ENCODE assay signal across 28 cellular contexts in genomic region chr14:102570334-102570995, GRCh38.
"Had no signal": no experiment of that assay in that cellular context is flagged by ENCODE, and none has a peak within 500 bp of the region (broad histone marks: within the 10 kb centered on the region; RNA-seq: fewer than 3 reads in every experiment).

No MANE protein-coding gene starts in this region.

- H3K27me3 Mint-ChIP-seq: activated naive CD8-positive, alpha-beta T cell treated with anti-CD3 and anti-CD28 coated beads for 36 hours; stimulated activated naive B cell treated with anti-CD40 and anti-IgM and Interleukin-4, amounts not matched to agents 10 μg/mL and 1 μg/mL and 100 μg/mL, for 72 hours had no signal

- ATAC-seq: body of pancreas; left colon; naive thymus-derived CD4-positive, alpha-beta T cell; stimulated activated naive B cell treated with anti-CD40 and anti-IgM and Interleukin-4, amounts not matched to agents 10 μg/mL and 1 μg/mL and 100 μg/mL, for 72 hours had no signal

- H3K36me3 ChIP-seq: adrenal gland, ovary, prostate gland, thoracic aorta, upper lobe of left lung, vagina had no signal

- H3K9me3 ChIP-seq: adrenal gland, body of pancreas, ovary, prostate gland, thoracic aorta, upper lobe of left lung, vagina had no signal

- H3K9me3 Mint-ChIP-seq: activated naive CD8-positive, alpha-beta T cell treated with anti-CD3 and anti-CD28 coated beads for 36 hours; naive thymus-derived CD4-positive, alpha-beta T cell; stimulated activated naive B cell treated with anti-CD40 and anti-IgM and Interleukin-4, amounts not matched to agents 10 μg/mL and 1 μg/mL and 100 μg/mL, for 72 hours had no signal

- H3K4me1 ChIP-seq: adrenal gland, prostate gland, vagina had no signal

- H3K4me3 ChIP-seq: adrenal gland, body of pancreas, ovary, prostate gland, smooth muscle cell, thoracic aorta, upper lobe of left lung, vagina had no signal

- H3K27me3 ChIP-seq: adrenal gland, body of pancreas, ovary, upper lobe of left lung, vagina had no signal

- H3K27ac Mint-ChIP-seq: activated naive CD8-positive, alpha-beta T cell treated with anti-CD3 and anti-CD28 coated beads for 36 hours; stimulated activated naive B cell treated with anti-CD40 and anti-IgM and Interleukin-4, amounts not matched to agents 10 μg/mL and 1 μg/mL and 100 μg/mL, for 72 hours had no signal

- FAIRE-seq: colon, endometrium, frontal cortex, kidney had no signal

- H3K4me3 Mint-ChIP-seq: activated naive CD8-positive, alpha-beta T cell treated with anti-CD3 and anti-CD28 coated beads for 36 hours; naive thymus-derived CD4-positive, alpha-beta T cell; stimulated activated naive B cell treated with anti-CD40 and anti-IgM and Interleukin-4, amounts not matched to agents 10 μg/mL and 1 μg/mL and 100 μg/mL, for 72 hours had no signal

- DNase-seq: activated CD4-positive, alpha-beta T cell treated with anti-CD3 and anti-CD28 coated beads for 4 hours; activated CD4-positive, alpha-beta T cell treated with anti-CD3 and anti-CD28 coated beads, Interleukin-2, amount 50 U/mL, for 4 hours; activated CD8-positive, alpha-beta memory T cell treated with anti-CD3 and anti-CD28 coated beads for 24 hours; activated effector memory CD4-positive, alpha-beta T cell treated with Interleukin-2 at 50 U/mL for 16 hours; activated naive CD4-positive, alpha-beta T cell treated with Interleukin-2 at 50 U/mL for 16 hours; activated naive CD8-positive, alpha-beta T cell treated with anti-CD3 and anti-CD28 coated beads for 36 hours; adrenal gland; aorta; body of pancreas; effector CD4-positive, alpha-beta T cell; kidney; left colon; mammary epithelial cell; midbrain; naive thymus-derived CD4-positive, alpha-beta T cell; ovary; retina; stimulated activated CD4-positive, alpha-beta T cell treated with anti-CD3 and anti-CD28 coated beads, Interleukin-2, amount 100 ng/mL, for 24 hours; stimulated activated naive B cell treated with anti-CD40 and anti-IgM and Interleukin-4, amounts not matched to agents 10 μg/mL and 1 μg/mL and 100 μg/mL, for 72 hours; upper lobe of left lung had no signal

- H3K36me3 Mint-ChIP-seq: activated naive CD8-positive, alpha-beta T cell treated with anti-CD3 and anti-CD28 coated beads for 36 hours; naive thymus-derived CD4-positive, alpha-beta T cell; stimulated activated naive B cell treated with anti-CD40 and anti-IgM and Interleukin-4, amounts not matched to agents 10 μg/mL and 1 μg/mL and 100 μg/mL, for 72 hours had no signal

- H3K4me2 ChIP-seq: smooth muscle cell had no signal

- H3K27ac ChIP-seq: adrenal gland, body of pancreas, epithelial cell of prostate, ovary, prostate gland, thoracic aorta, upper lobe of left lung, vagina had no signal
